ENCODE assay signal across 17 cellular contexts in the genomic region with DNA sequence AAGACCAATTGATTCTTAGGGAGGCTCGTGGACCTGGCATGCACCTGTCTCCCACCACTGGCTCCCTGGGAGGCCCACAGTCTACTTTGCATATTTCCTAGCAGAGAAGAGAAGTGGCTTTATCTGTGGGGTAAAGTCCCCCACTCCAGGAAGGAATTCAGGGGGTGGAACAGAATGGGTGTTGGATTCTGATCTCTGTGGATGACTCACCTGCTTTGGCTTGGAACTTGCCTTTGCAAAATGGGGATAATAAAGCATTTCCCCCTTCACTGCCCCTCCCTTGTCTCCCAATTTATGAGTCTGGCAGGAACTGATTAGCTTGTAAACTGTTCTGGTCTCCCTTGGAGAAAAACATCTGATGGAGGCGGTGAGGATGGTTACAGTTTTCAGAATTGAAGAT. TPM values are rescaled to one million over a fixed set of nuclear protein-coding genes. Genes with fewer than 3 reads are reported as not detected.
A peak's percentile ranks its signal among the peaks of the same experiment; 100 is the strongest.
DNase-seq lines count a peak whose midpoint lies in the region; ATAC-seq and TF ChIP-seq lines count a peak whose summit lies in the region.
"Had no signal": no experiment of that assay in that cellular context is flagged by ENCODE, and none has a peak within 500 bp of the region (broad histone marks: within the 10 kb centered on the region; RNA-seq: fewer than 3 reads in every experiment).

No MANE protein-coding gene starts in this region.

- no peak overlapping the region for H3K4me3 ChIP-seq in fibroblast of mammary gland (ENCODE audit: control insufficient read depth, low read depth, low read length)
- H3K4me3 ChIP-seq: BLaER1 treated with 17β-estradiol and CSF1 and Interleukin-3, amounts not matched to agents 10 nM and 100 nM; psoas muscle; tibial artery had no signal

- ATAC-seq in GM19395 (IDR thresholded peaks at IDR 0.05; ENCODE audit: unreplicated experiment), result no peak
- no peak for ATAC-seq in GM19023 (IDR thresholded peaks at IDR 0.05; ENCODE audit: unreplicated experiment)
- ATAC-seq: activated CD8-positive, alpha-beta T cell treated with anti-CD3 and anti-CD28 coated beads for 36 hours; psoas muscle had no signal

- DNase-seq in EL (peak; percentile 78), NCI-H526 treated with DMSO at 0.1 percent for 48 hours (lab: John Stamatoyannopoulos, UW) (peak; percentile 13), fibroblast of mammary gland (ENCODE audit: low read depth) (peak; percentile 62), renal cortical epithelial cell (ENCODE audit: low read depth) (peak; percentile 84), HuH-7.5 (ENCODE audit: low spot score) (no peak)
- DNase-seq in stimulated activated CD4-positive, alpha-beta T cell treated with anti-CD3 and anti-CD28 coated beads, Interleukin-12 subunit alpha, Interleukin-12 subunit beta, amount 100 ng/mL, for 4 hours, result no peak
- DNase-seq: activated CD8-positive, alpha-beta T cell treated with anti-CD3 and anti-CD28 coated beads for 36 hours; effector memory CD4-positive, alpha-beta T cell; MM.1S; psoas muscle; tibial artery had no signal

- TF ChIP-seq CTCF in fibroblast of mammary gland (conservative IDR thresholded peaks at IDR 0.05; ENCODE audit: control insufficient read depth, insufficient read depth, low read depth, low read length), result no peak

RNA-seq across cellular contexts. Expression of a gene that starts 21.2 kb away (rescaled TPM):
- 4.3 and 8.7 TPM in 2 replicates for total RNA-seq in renal cortical epithelial cell

RNA-seq across cellular contexts. Expression of a gene that starts 46.0 kb away (rescaled TPM):
- 0.05 TPM in 1 of 2 replicates, not detected in the other for total RNA-seq in renal cortical epithelial cell
- total RNA-seq: activated CD8-positive, alpha-beta T cell treated with anti-CD3 and anti-CD28 coated beads for 36 hours; glomerular endothelial cell; kidney epithelial cell; psoas muscle; SK-MEL-5 had no signal

Comparison
In these comparisons a context has a peak if more than half of its experiments do, and no peak if none do; other contexts are left out.
1. DNase-seq: peak in EL (single experiment), NCI-H526 treated with DMSO at 0.1 percent for 48 hours (single experiment), fibroblast of mammary gland (single experiment) and renal cortical epithelial cell (single experiment); none in stimulated activated CD4-positive, alpha-beta T cell treated with anti-CD3 and anti-CD28 coated beads, Interleukin-12 subunit alpha, Interleukin-12 subunit beta, amount 100 ng/mL, for 4 hours (single experiment) and HuH-7.5 (single experiment).